In the genomic region with DNA sequence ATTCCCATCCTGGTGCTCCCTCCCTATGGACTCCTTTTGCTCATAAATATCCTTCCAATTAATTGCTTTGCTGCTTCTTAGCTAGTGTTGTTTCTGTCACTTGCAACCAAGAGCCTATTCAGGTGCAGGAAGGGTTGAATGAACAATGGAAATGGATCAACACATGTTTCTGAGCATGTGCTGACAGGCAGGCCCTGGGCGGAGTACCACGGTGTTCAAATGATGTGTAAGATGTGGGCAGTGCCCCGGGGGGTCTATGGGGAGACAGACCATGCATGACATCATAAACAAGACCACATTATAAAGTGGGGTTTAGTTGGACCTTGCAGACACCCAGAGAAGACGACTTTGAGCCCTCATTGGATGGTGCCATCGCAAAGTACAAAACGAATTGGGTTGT, we compare ENCODE assay signal across 30 cellular contexts. TPM values are rescaled to one million over a fixed set of nuclear protein-coding genes. Genes with fewer than 3 reads are reported as not detected.
DNase-seq lines count a peak whose midpoint lies in the region; ATAC-seq, FAIRE-seq and TF ChIP-seq lines count a peak whose summit lies in the region.
"Had no signal": no experiment of that assay in that cellular context is flagged by ENCODE, and none has a peak within 500 bp of the region (broad histone marks: within the 10 kb centered on the region; RNA-seq: fewer than 3 reads in every experiment).

No MANE protein-coding gene starts in this region.

- no peaks in the 10 kb centered on the region for H4K20me1 ChIP-seq in HepG2 (ENCODE audit: insufficient read depth, low read length)
- no peaks in the 10 kb centered on the region for H4K20me1 ChIP-seq in keratinocyte (ENCODE audit: control insufficient read depth, extremely low read depth, insufficient read depth, low read length)
- H4K20me1 ChIP-seq: BLaER1 had no signal

- intact Hi-C loops in HepG2 (cut with micrococcal nuclease; ENCODE audit: unreplicated experiment): no loop called here
- intact Hi-C loops in right lobe of liver (cut with DNase I): no loop called here

- H3K9me3 ChIP-seq in HepG2 (ENCODE audit: low read length) (no peaks in the 10 kb centered on the region), right lobe of liver (no peaks in the 10 kb centered on the region), keratinocyte (ENCODE audit: control insufficient read depth, low read depth, low read length) (no peaks in the 10 kb centered on the region)
- H3K9me3 ChIP-seq: BE2C, BLaER1 had no signal

- TF ChIP-seq RAD21 in HepG2 (CRISPR knock-in tag; IDR thresholded peaks at IDR 0.05): no peak

- BruUV-seq in HepG2 (replicated peaks; lab: Mats Ljungman, UMichigan): no TSS peak

- DNase-seq in HepG2 (ENCODE audit: low spot score) (no peak), right lobe of liver (no peak), bronchial epithelial cell (ENCODE audit: low read depth) (peak; percentile 41), keratinocyte (ENCODE audit: low read depth, low spot score) (peak; percentile 89), erythroblast (lab: John Stamatoyannopoulos, UW) (no peak)
- no peak for DNase-seq in effector CD8-positive, alpha-beta T cell (lab: John Stamatoyannopoulos, UW)
- DNase-seq: ACHN; BE2C; C1 segment of cervical spinal cord; CD4-positive, alpha-beta memory T cell; CD4-positive, CD25-positive, alpha-beta regulatory T cell; CD8-positive, alpha-beta memory T cell; COR-L47; DMS 273 treated with DMSO at 0.1 percent for 48 hours; DMS153; DMS53; DMS79; DND-41; EL; GDM1 had no signal

- TF ChIP-seq EP300 in HepG2 (IDR thresholded peaks at IDR 0.05; ENCODE audit: low read depth in 2 of 2, low read length in 2 of 2) (no peak), HepG2 (CRISPR knock-in tag; IDR thresholded peaks at IDR 0.05; ENCODE audit: borderline replicate concordance) (no peak)

- dilution Hi-C loops in keratinocyte (cut with MboI; ENCODE audit: extremely low pct_ligation_motif_present, low sequenced_read_pairs): no loop called here

- no peak overlapping the region for H3K27ac ChIP-seq in HepG2 (ENCODE audit: extremely low read length, insufficient read depth, low read length)
- H3K27ac ChIP-seq in right lobe of liver: no peak overlapping the region
- H3K27ac ChIP-seq in keratinocyte (ENCODE audit: control insufficient read depth, insufficient read depth, low read length): no peak overlapping the region
- H3K27ac ChIP-seq: 22Rv1, BLaER1 had no signal

- no peak for FAIRE-seq in HepG2 (lab: Jason Lieb, UNC)
- FAIRE-seq in bronchial epithelial cell (lab: Jason Lieb, UNC): peak; percentile 18
- peak; percentile 56 for FAIRE-seq in keratinocyte (lab: Jason Lieb, UNC)
- FAIRE-seq: GM12878, GM12892, GM18507 had no signal

- CTCF ChIA-PET in HepG2 (lab: Yijun Ruan, JAX; ENCODE audit: low intra/inter-chr PET ratio, low total read pairs): no interaction called here

- no peak for ATAC-seq in HepG2
- no peak for ATAC-seq in right lobe of liver
- no peak for ATAC-seq in GM21717 (IDR thresholded peaks at IDR 0.05; ENCODE audit: unreplicated experiment)
- ATAC-seq: GM12878 had no signal

- H3K9me1 ChIP-seq in keratinocyte (ENCODE audit: control insufficient read depth, extremely low read depth, insufficient read depth, low read length): no peaks in the 10 kb centered on the region

- H3K4me2 ChIP-seq in HepG2 (ENCODE audit: low read depth, low read length) (no peak overlapping the region), keratinocyte (ENCODE audit: control insufficient read depth, extremely low read depth, insufficient read depth, low read depth, low read length) (no peak overlapping the region)
- H3K4me2 ChIP-seq: BLaER1 had no signal

- H3K36me3 ChIP-seq in HepG2 (replicated peaks in 1 of 2; ENCODE audit: control insufficient read depth in 1 of 2, insufficient read depth in 2 of 2, low read length in 2 of 2) (no peaks in the 10 kb centered on the region), right lobe of liver (no peaks in the 10 kb centered on the region), bronchial epithelial cell (ENCODE audit: control insufficient read depth, insufficient read depth, low read length) (no peaks in the 10 kb centered on the region), keratinocyte (ENCODE audit: control insufficient read depth in 2 of 2, extremely low read depth in 1 of 2, insufficient read depth in 2 of 2, low read length in 2 of 2) (no peaks in the 10 kb centered on the region)
- H3K36me3 ChIP-seq: BE2C, BLaER1 had no signal

- peaks cover 15% of the 10 kb centered on the region for H3K4me1 ChIP-seq in HepG2 (ENCODE audit: insufficient read depth, low read length)
- H3K4me1 ChIP-seq in right lobe of liver: peaks cover 0 to 4% (median 0%) of the 10 kb centered on the region in 4 donors
- H3K4me1 ChIP-seq in keratinocyte (ENCODE audit: control insufficient read depth, extremely low read depth, insufficient read depth, low read length): peaks cover 29% of the 10 kb centered on the region
- H3K4me1 ChIP-seq: BE2C had no signal

- no peak overlapping the region for H3K9ac ChIP-seq in HepG2 (ENCODE audit: insufficient read depth, low read depth, low read length)
- no peak overlapping the region for H3K9ac ChIP-seq in keratinocyte (ENCODE audit: control insufficient read depth, extremely low read depth, insufficient read depth, low read length)
- H3K9ac ChIP-seq: BLaER1 had no signal

- POLR2A ChIA-PET in HepG2 (lab: Yijun Ruan, JAX): no interaction called here

- H3K79me2 ChIP-seq in HepG2 (ENCODE audit: insufficient read depth, low read length) (no peaks in the 10 kb centered on the region), keratinocyte (ENCODE audit: control insufficient read depth, insufficient read depth, low read length) (no peaks in the 10 kb centered on the region)

- H3K4me3 ChIP-seq in HepG2 (replicated peaks in 1 of 3; ENCODE audit: insufficient read depth in 1 of 3, low read depth in 2 of 3, low read length in 3 of 3) (no peak overlapping the region), right lobe of liver (no peak overlapping the region), bronchial epithelial cell (ENCODE audit: low read depth, low read length) (no peak overlapping the region), keratinocyte (ENCODE audit: control insufficient read depth in 2 of 3, extremely low read depth in 1 of 3, insufficient read depth in 2 of 3, low read depth in 1 of 3, low read length in 3 of 3) (no peak overlapping the region)
- H3K4me3 ChIP-seq: BLaER1, GM12878 had no signal

- in situ Hi-C loops in HepG2 (cut with HindIII; ENCODE audit: extremely low pct_ligation_motif_present, low pct_unique_long_range_greater_than_20kb): no loop called here

- TF ChIP-seq CTCF in HepG2 (CRISPR knock-in tag; IDR thresholded peaks at IDR 0.05) (no peak), right lobe of liver (IDR thresholded peaks at IDR 0.05) (no peak), bronchial epithelial cell (IDR thresholded peaks at IDR 0.05; ENCODE audit: insufficient read depth, low read length, severe bottlenecking) (no peak), keratinocyte (optimal IDR thresholded peaks at IDR 0.05 in 1 of 3, IDR thresholded peaks at IDR 0.05 in 1 of 3, conservative IDR thresholded peaks at IDR 0.05 in 1 of 3; ENCODE audit: extremely low read depth in 1 of 3, insufficient read depth in 2 of 3, low read length in 3 of 3) (no peak)

- H3K27me3 ChIP-seq in HepG2 (ENCODE audit: control insufficient read depth in 1 of 2, insufficient read depth in 2 of 2, low read length in 2 of 2): peaks cover 4 to 76% of the 10 kb centered on the region in 2 experiments
- no peaks in the 10 kb centered on the region for H3K27me3 ChIP-seq in right lobe of liver
- no peaks in the 10 kb centered on the region for H3K27me3 ChIP-seq in bronchial epithelial cell (ENCODE audit: control insufficient read depth, insufficient read depth, low read length)
- no peaks in the 10 kb centered on the region for H3K27me3 ChIP-seq in keratinocyte (ENCODE audit: control insufficient read depth, extremely low read depth, insufficient read depth, low read length)
- H3K27me3 ChIP-seq: BE2C had no signal

- 38% methylated on average over 6 of the region's 6 CpGs for WGBS in HepG2 (ENCODE audit: low lambda C conversion rate)
- WGBS in right lobe of liver (ENCODE audit: insufficient coverage, low coverage, low lambda C conversion rate, missing lambda C conversion rate): 76% methylated on average over 6 of the region's 6 CpGs

- no peak overlapping the region for H2AFZ ChIP-seq in HepG2 (ENCODE audit: low read length)
- H2AFZ ChIP-seq in keratinocyte (ENCODE audit: control insufficient read depth, low read length): no peak overlapping the region

- TF ChIP-seq POLR2A in HepG2 (IDR thresholded peaks at IDR 0.05; ENCODE audit: insufficient read depth in 1 of 2, low read depth in 2 of 2, low read length in 2 of 2) (no peak), right lobe of liver (IDR thresholded peaks at IDR 0.05) (no peak), erythroblast (IDR thresholded peaks at IDR 0.05; ENCODE audit: low read length) (no peak)

RNA-seq across cellular contexts. Expression of gene MEOX1, which starts 48.4 kb away (rescaled TPM):
- not detected in 2 replicates for total RNA-seq in HepG2 (2016; rRNA removed; fragmentation: Illumina TruSeq; extraction: Trizol)
- not detected in 2 replicates for total RNA-seq in HepG2 (2016; cell fraction: cytosol; rRNA removed; fragmentation: Illumina TruSeq; extraction: Trizol; ENCODE audit: low read depth)
- total RNA-seq in HepG2 (2016; cell fraction: insoluble cytoplasmic fraction; rRNA removed; fragmentation: Illumina TruSeq; extraction: Trizol): not detected in 2 replicates
- not detected in 2 replicates for total RNA-seq in HepG2 (2016; cell fraction: membrane; rRNA removed; fragmentation: Illumina TruSeq; extraction: Trizol)
- not detected in 2 replicates for total RNA-seq in HepG2 (2016; cell fraction: nucleus; rRNA removed; fragmentation: Illumina TruSeq; extraction: Trizol)
- polyA plus RNA-seq in HepG2 (2011; rRNA removed): not detected in 2 replicates
- not detected in 2 replicates for polyA plus RNA-seq in HepG2 (2011; cell fraction: cytosol; rRNA removed)
- not detected in 2 replicates for polyA plus RNA-seq in HepG2 (2011; cell fraction: nucleus; rRNA removed)
- not detected in 2 replicates for polyA plus RNA-seq in HepG2 (2012)
- not detected in 2 replicates for polyA plus RNA-seq in HepG2 (2016; cell fraction: cytosol; fragmentation: Illumina TruSeq; extraction: Trizol; ENCODE audit: low read depth)
- not detected in 2 replicates for polyA plus RNA-seq in HepG2 (2016; cell fraction: insoluble cytoplasmic fraction; fragmentation: Illumina TruSeq; extraction: Trizol; ENCODE audit: low read depth)
- polyA plus RNA-seq in HepG2 (2016; cell fraction: membrane; fragmentation: Illumina TruSeq; extraction: Trizol; ENCODE audit: low read depth): not detected in 2 replicates
- polyA plus RNA-seq in HepG2 (2016; cell fraction: nucleus; fragmentation: Illumina TruSeq; extraction: Trizol; ENCODE audit: insufficient read depth, low read depth): not detected in 2 replicates
- polyA minus RNA-seq in HepG2 (2011; rRNA and poly(A)+ RNA removed; ENCODE audit: low replicate concordance): 2.2 TPM in 1 of 2 replicates, not detected in the other
- polyA minus RNA-seq in HepG2 (2011; cell fraction: cytosol; rRNA and poly(A)+ RNA removed): not detected in 2 replicates
- not detected in 2 replicates for polyA minus RNA-seq in HepG2 (2011; cell fraction: nucleus; rRNA and poly(A)+ RNA removed)
- total RNA-seq in right lobe of liver: under 1 TPM in 1 of 6 experiments, not detected in 5; 0.11 TPM
- total RNA-seq in bronchial epithelial cell: not detected in 2 replicates
- polyA plus RNA-seq in keratinocyte: 0.05 to 0.10 TPM (median 0.08 TPM) in 3 replicates
- 0.31 TPM for polyA plus RNA-seq in keratinocyte (2011; ENCODE audit: low read depth)
- polyA plus RNA-seq in keratinocyte (2011; cell fraction: cytosol; rRNA removed): 0.02 and 0.04 TPM in 2 replicates
- polyA plus RNA-seq in keratinocyte (2011; cell fraction: nucleus; rRNA removed): 0.04 and 0.09 TPM in 2 replicates
- 0.11 and 0.28 TPM in 2 replicates for polyA plus RNA-seq in keratinocyte (2012; ENCODE audit: low replicate concordance)
- not detected in 3 replicates for polyA minus RNA-seq in keratinocyte
- polyA minus RNA-seq in keratinocyte (2011; cell fraction: cytosol; rRNA and poly(A)+ RNA removed): not detected
- polyA minus RNA-seq in keratinocyte (2011; cell fraction: nucleus; rRNA and poly(A)+ RNA removed): not detected in 2 replicates
- total RNA-seq: A172 had no signal

RNA-seq across cellular contexts. Expression of gene SOST, which starts 48.5 kb away (rescaled TPM):
- not detected in 2 replicates for total RNA-seq in HepG2 (2016; rRNA removed; fragmentation: Illumina TruSeq; extraction: Trizol)
- not detected in 2 replicates for total RNA-seq in HepG2 (2016; cell fraction: cytosol; rRNA removed; fragmentation: Illumina TruSeq; extraction: Trizol; ENCODE audit: low read depth)
- not detected in 2 replicates for total RNA-seq in HepG2 (2016; cell fraction: insoluble cytoplasmic fraction; rRNA removed; fragmentation: Illumina TruSeq; extraction: Trizol)
- total RNA-seq in HepG2 (2016; cell fraction: membrane; rRNA removed; fragmentation: Illumina TruSeq; extraction: Trizol): not detected in 2 replicates
- not detected in 2 replicates for total RNA-seq in HepG2 (2016; cell fraction: nucleus; rRNA removed; fragmentation: Illumina TruSeq; extraction: Trizol)
- not detected in 2 replicates for polyA plus RNA-seq in HepG2 (2011; rRNA removed)
- not detected in 2 replicates for polyA plus RNA-seq in HepG2 (2011; cell fraction: cytosol; rRNA removed)
- not detected in 2 replicates for polyA plus RNA-seq in HepG2 (2011; cell fraction: nucleus; rRNA removed)
- not detected in 2 replicates for polyA plus RNA-seq in HepG2 (2012)
- not detected in 2 replicates for polyA plus RNA-seq in HepG2 (2016; cell fraction: cytosol; fragmentation: Illumina TruSeq; extraction: Trizol; ENCODE audit: low read depth)
- polyA plus RNA-seq in HepG2 (2016; cell fraction: insoluble cytoplasmic fraction; fragmentation: Illumina TruSeq; extraction: Trizol; ENCODE audit: low read depth): not detected in 2 replicates
- not detected in 2 replicates for polyA plus RNA-seq in HepG2 (2016; cell fraction: membrane; fragmentation: Illumina TruSeq; extraction: Trizol; ENCODE audit: low read depth)
- polyA plus RNA-seq in HepG2 (2016; cell fraction: nucleus; fragmentation: Illumina TruSeq; extraction: Trizol; ENCODE audit: insufficient read depth, low read depth): not detected in 2 replicates
- polyA minus RNA-seq in HepG2 (2011; rRNA and poly(A)+ RNA removed; ENCODE audit: low replicate concordance): not detected in 2 replicates
- not detected in 2 replicates for polyA minus RNA-seq in HepG2 (2011; cell fraction: cytosol; rRNA and poly(A)+ RNA removed)
- polyA minus RNA-seq in HepG2 (2011; cell fraction: nucleus; rRNA and poly(A)+ RNA removed): not detected in 2 replicates
- not detected for total RNA-seq in right lobe of liver
- not detected in 2 replicates for total RNA-seq in bronchial epithelial cell
- polyA plus RNA-seq in keratinocyte: 0.02 to 0.04 TPM in 2 of 3 replicates, not detected in the other
- not detected for polyA plus RNA-seq in keratinocyte (2011; ENCODE audit: low read depth)
- polyA plus RNA-seq in keratinocyte (2011; cell fraction: cytosol; rRNA removed): not detected in 2 replicates
- 0.07 TPM in 1 of 2 replicates, not detected in the other for polyA plus RNA-seq in keratinocyte (2011; cell fraction: nucleus; rRNA removed)
- 0.21 TPM in 1 of 2 replicates, not detected in the other for polyA plus RNA-seq in keratinocyte (2012; ENCODE audit: low replicate concordance)
- not detected in 3 replicates for polyA minus RNA-seq in keratinocyte
- polyA minus RNA-seq in keratinocyte (2011; cell fraction: cytosol; rRNA and poly(A)+ RNA removed): not detected
- polyA minus RNA-seq in keratinocyte (2011; cell fraction: nucleus; rRNA and poly(A)+ RNA removed): not detected in 2 replicates
- total RNA-seq: A673; CD4-positive, alpha-beta memory T cell; CD4-positive, CD25-positive, alpha-beta regulatory T cell; CD8-positive, alpha-beta memory T cell; GM12878 had no signal
- polyA plus RNA-seq: AG04450; CD14-positive monocyte; CD4-positive, alpha-beta memory T cell; CD4-positive, CD25-positive, alpha-beta regulatory T cell; CD8-positive, alpha-beta memory T cell; GM12878 had no signal

Comparison
In these comparisons a context has a peak if more than half of its experiments do, and no peak if none do; other contexts are left out.
1. DNase-seq: peak in bronchial epithelial cell (single experiment) and keratinocyte (single experiment); none in HepG2 (single experiment), right lobe of liver (0 of 3), effector CD8-positive, alpha-beta T cell (single experiment) and erythroblast (0 of 2).